Comparison of ENCODE assay signal across 1 cellular context in the genomic region with DNA sequence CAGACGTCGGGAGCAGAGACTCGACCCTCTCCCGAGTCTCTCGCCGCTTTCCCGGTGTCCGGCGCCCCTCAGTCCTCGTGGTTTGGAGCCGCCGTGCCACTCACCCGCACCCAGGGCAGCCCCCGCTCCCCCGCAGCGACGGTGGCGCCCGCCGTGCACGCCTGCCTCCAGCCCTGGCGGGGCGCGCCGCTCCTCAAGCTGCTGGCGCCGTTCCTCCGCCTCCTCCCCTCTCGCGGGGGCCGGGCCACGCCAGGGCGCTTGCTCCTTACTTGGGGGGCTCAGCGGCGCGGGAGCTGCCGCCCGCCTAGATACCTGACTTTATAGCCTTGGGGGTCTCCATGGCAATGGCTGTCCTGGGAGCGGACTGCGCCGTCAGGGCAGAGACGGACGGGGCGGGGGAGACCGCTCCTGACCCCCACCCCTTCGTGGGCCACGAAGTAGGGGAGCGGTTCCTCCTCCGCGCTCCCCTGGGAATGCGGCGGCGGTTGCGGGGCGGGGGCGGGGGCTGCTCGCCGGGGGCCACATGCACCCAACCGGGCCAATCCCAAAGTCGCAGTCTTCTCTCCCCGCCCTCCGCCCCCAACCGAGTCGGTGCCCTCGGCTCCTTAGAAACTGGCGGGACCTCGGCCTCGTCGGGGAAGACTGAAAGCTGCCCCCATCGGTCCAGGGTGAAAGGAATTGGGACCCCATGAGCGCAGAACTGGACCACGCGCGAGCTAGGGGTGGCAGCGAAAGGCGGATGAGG.
TF ChIP-seq lines count a peak whose summit lies in the region.

A gene with protein sequence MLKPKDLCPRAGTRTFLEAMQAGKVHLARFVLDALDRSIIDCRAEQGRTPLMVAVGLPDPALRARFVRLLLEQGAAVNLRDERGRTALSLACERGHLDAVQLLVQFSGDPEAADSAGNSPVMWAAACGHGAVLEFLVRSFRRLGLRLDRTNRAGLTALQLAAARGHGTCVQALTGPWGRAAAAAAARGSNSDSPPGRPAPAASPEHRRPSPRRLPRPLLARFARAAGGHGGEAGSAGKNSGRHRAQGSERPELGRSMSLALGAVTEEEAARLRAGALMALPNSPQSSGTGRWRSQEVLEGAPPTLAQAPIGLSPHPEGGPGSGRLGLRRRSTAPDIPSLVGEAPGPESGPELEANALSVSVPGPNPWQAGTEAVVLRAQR (minus strand): TSS at position 195 of the 745 bp plus-strand sequence. CDS start 478 bp downstream, outside the sequence.

TF ChIP-seq in neural cell, 6 proteins besides CTCF, POLR2A, EP300 and RAD21 (continued from another document):
- TF ChIP-seq, protein P1, sequence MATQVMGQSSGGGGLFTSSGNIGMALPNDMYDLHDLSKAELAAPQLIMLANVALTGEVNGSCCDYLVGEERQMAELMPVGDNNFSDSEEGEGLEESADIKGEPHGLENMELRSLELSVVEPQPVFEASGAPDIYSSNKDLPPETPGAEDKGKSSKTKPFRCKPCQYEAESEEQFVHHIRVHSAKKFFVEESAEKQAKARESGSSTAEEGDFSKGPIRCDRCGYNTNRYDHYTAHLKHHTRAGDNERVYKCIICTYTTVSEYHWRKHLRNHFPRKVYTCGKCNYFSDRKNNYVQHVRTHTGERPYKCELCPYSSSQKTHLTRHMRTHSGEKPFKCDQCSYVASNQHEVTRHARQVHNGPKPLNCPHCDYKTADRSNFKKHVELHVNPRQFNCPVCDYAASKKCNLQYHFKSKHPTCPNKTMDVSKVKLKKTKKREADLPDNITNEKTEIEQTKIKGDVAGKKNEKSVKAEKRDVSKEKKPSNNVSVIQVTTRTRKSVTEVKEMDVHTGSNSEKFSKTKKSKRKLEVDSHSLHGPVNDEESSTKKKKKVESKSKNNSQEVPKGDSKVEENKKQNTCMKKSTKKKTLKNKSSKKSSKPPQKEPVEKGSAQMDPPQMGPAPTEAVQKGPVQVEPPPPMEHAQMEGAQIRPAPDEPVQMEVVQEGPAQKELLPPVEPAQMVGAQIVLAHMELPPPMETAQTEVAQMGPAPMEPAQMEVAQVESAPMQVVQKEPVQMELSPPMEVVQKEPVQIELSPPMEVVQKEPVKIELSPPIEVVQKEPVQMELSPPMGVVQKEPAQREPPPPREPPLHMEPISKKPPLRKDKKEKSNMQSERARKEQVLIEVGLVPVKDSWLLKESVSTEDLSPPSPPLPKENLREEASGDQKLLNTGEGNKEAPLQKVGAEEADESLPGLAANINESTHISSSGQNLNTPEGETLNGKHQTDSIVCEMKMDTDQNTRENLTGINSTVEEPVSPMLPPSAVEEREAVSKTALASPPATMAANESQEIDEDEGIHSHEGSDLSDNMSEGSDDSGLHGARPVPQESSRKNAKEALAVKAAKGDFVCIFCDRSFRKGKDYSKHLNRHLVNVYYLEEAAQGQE (IDR thresholded peaks at IDR 0.05; ENCODE audit: borderline replicate concordance), result no peak
TF ChIP-seq in neural cell: peak in this region for 2.
